In the genomic region with DNA sequence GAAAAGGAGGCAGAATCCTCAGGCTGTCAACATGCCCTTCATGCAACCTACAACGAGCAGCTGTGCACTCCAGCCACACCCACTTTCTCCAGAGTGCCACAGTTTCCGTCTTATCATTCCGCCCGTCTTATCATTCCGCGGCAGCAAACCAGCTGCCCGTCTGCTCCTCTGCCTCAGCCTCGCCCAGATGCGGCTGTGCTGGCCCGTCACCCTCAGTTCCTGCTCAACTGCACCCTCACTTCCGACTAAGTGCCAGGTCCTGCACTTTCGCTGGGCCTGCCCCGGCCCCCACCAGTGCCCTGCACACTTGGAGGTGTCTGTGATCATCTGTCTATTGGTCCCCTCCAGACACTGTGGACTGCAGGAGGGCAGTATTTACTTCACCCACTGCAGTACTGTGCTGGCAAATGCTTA, we compare ENCODE assay signal across 8 cellular contexts. TPM values are rescaled to one million over a fixed set of nuclear protein-coding genes. Genes with fewer than 3 reads are reported as not detected.
DNase-seq lines count a peak whose midpoint lies in the region; ATAC-seq, FAIRE-seq and TF ChIP-seq lines count a peak whose summit lies in the region.

No MANE protein-coding gene starts in this region.

- intact Hi-C loops in K562 (cut with micrococcal nuclease) = loop anchor here (2.0 kb wide), 2 partner anchors 60 to 96 kb away; partner anchors contain the start of gene PEX26
- intact Hi-C loops in natural killer cell (cut with micrococcal nuclease) = no loop called here
- intact Hi-C loops in mammary epithelial cell (cut with micrococcal nuclease) = loop anchor here (5.0 kb wide), 1 partner anchor 38 kb away; no protein-coding TSS in a partner anchor

- H3K4me2 ChIP-seq in K562 (ENCODE audit: insufficient read depth, low read length) (peak overlapping the region; percentile 81), mammary epithelial cell (ENCODE audit: insufficient read depth, low read depth, low read length) (no peak overlapping the region)

- H2AFZ ChIP-seq in K562 (ENCODE audit: low read depth, low read length) = no peak overlapping the region
- no peak overlapping the region for H2AFZ ChIP-seq in mammary epithelial cell (ENCODE audit: low read depth, low read length)

- TF ChIP-seq POLR2A in K562 (conservative IDR thresholded peaks at IDR 0.05) = no peak

- dilution Hi-C loops in mammary epithelial cell (cut with HindIII; ENCODE audit: low sequenced_read_pairs) = no loop called here

- H3K9me3 ChIP-seq in K562 (replicated peaks; ENCODE audit: control insufficient read depth, insufficient read depth, low read depth, low read length) (no peaks in the 10 kb centered on the region), mammary epithelial cell (replicated peaks; ENCODE audit: insufficient read depth, low read length) (no peaks in the 10 kb centered on the region)

- DNase-seq in ELF-1 (ENCODE audit: low read depth, low spot score) (peak; percentile 50), K562 (ENCODE audit: extremely low read depth in 1 of 4, low spot score in 3 of 4) (peak; percentile 90 to 96 (median 92)), natural killer cell (peak; percentile 23), RCC 7860 (ENCODE audit: low spot score) (no peak), mammary epithelial cell (no peak), NCI-H345 (lab: John Stamatoyannopoulos, UW) (no peak)
- DNase-seq in T-helper 2 cell treated with Interferon-gamma antibody and Interleukin-4, amounts not matched to agents 5 μg/mL and 100 μg/mL, for 36 hours (ENCODE audit: low spot score) = peak; percentile 41

- CTCF ChIA-PET in K562 (lab: Yijun Ruan, JAX; ENCODE audit: low intra/inter-chr PET ratio) = no interaction called here
- CTCF ChIA-PET in mammary epithelial cell (lab: Charles Lee; ENCODE audit: low non-redundant PET) = interaction anchor here (0.5 kb wide), 1 partner anchor 809 kb away, joined by 3 read pairs; no protein-coding TSS in a partner anchor

- H3K27me3 Mint-ChIP-seq in T-helper 2 cell treated with Interferon-gamma antibody and Interleukin-4, amounts not matched to agents 5 μg/mL and 100 μg/mL, for 36 hours (ENCODE audit: low read depth) = peaks cover 3% of the 10 kb centered on the region
- H3K27me3 Mint-ChIP-seq in natural killer cell (ENCODE audit: low read depth in 2 of 2) = no peaks in the 10 kb centered on the region

- TF ChIP-seq CTCF in K562 (IDR thresholded peaks at IDR 0.05 in 2 of 3, conservative IDR thresholded peaks at IDR 0.05 in 1 of 3; ENCODE audit: insufficient read depth in 2 of 3, low read depth in 1 of 3, low read length in 3 of 3) = no peak
- no peak for TF ChIP-seq CTCF in natural killer cell (IDR thresholded peaks at IDR 0.05)
- no peak for TF ChIP-seq CTCF in mammary epithelial cell (conservative IDR thresholded peaks at IDR 0.05 in 1 of 2, IDR thresholded peaks at IDR 0.05 in 1 of 2; ENCODE audit: extremely low read depth in 1 of 2, insufficient read depth in 1 of 2, low read depth in 1 of 2, low read length in 2 of 2)

- peak overlapping the region; percentile 18 to 75; a peak in 2 of 4 replicates for H3K9ac ChIP-seq in K562 (ENCODE audit: insufficient read depth in 1 of 2, low read depth in 2 of 2, low read length in 2 of 2)
- H3K9ac ChIP-seq in mammary epithelial cell (ENCODE audit: insufficient read depth, low read length) = no peak overlapping the region

- H3K27ac ChIP-seq in K562 (ENCODE audit: extremely low read depth, low read depth, low read length) (peak overlapping the region; percentile 44; the same call in 2 of the 3 replicates), mammary epithelial cell (ENCODE audit: insufficient read depth, low read depth, low read length) (no peak overlapping the region)

- peaks cover 26% of the 10 kb centered on the region for H3K4me1 Mint-ChIP-seq in T-helper 2 cell treated with Interferon-gamma antibody and Interleukin-4, amounts not matched to agents 5 μg/mL and 100 μg/mL, for 36 hours (ENCODE audit: low read depth)
- peaks cover 41 to 44% of the 10 kb centered on the region in 2 donors for H3K4me1 Mint-ChIP-seq in natural killer cell

- FAIRE-seq in K562 (lab: Jason Lieb, UNC) (peak; percentile 98), RCC 7860 (lab: Jason Lieb, UNC) (no peak)

- in situ Hi-C loops in K562 (cut with MboI) = no loop called here
- in situ Hi-C loops in mammary epithelial cell (cut with MboI; ENCODE audit: low sequenced_read_pairs in 2 of 2) = no loop called here

- peak overlapping the region; percentile 71 for H3K4me3 Mint-ChIP-seq in T-helper 2 cell treated with Interferon-gamma antibody and Interleukin-4, amounts not matched to agents 5 μg/mL and 100 μg/mL, for 36 hours
- H3K4me3 Mint-ChIP-seq in natural killer cell = peak overlapping the region; percentile 82

- no peaks in the 10 kb centered on the region for H3K9me3 Mint-ChIP-seq in T-helper 2 cell treated with Interferon-gamma antibody and Interleukin-4, amounts not matched to agents 5 μg/mL and 100 μg/mL, for 36 hours
- H3K9me3 Mint-ChIP-seq in natural killer cell = no peaks in the 10 kb centered on the region

- no peaks in the 10 kb centered on the region for H3K9me1 ChIP-seq in K562 (ENCODE audit: control insufficient read depth, insufficient read depth, low read length)

- H3K4me1 ChIP-seq in K562 (replicated peaks in 1 of 2; ENCODE audit: control insufficient read depth in 2 of 2, insufficient read depth in 2 of 2, low read length in 2 of 2) (peaks cover 35 to 37% of the 10 kb centered on the region in 2 experiments), mammary epithelial cell (ENCODE audit: insufficient read depth, low read length) (no peaks in the 10 kb centered on the region)

- TF ChIP-seq EP300 in K562 (IDR thresholded peaks at IDR 0.05; ENCODE audit: low read length) = peak; percentile 96

- ATAC-seq in K562 (peak; percentile 92), natural killer cell (peak; percentile 81 to 83 (median 83)), GM19467 (IDR thresholded peaks at IDR 0.05; ENCODE audit: unreplicated experiment) (no peak)

- H3K36me3 Mint-ChIP-seq in T-helper 2 cell treated with Interferon-gamma antibody and Interleukin-4, amounts not matched to agents 5 μg/mL and 100 μg/mL, for 36 hours (ENCODE audit: low read depth) = peaks cover 5% of the 10 kb centered on the region
- no peaks in the 10 kb centered on the region for H3K36me3 Mint-ChIP-seq in natural killer cell

- H4K20me1 ChIP-seq in K562 (replicated peaks; ENCODE audit: control insufficient read depth, insufficient read depth, low read length) (peaks cover 11% of the 10 kb centered on the region), mammary epithelial cell (ENCODE audit: insufficient read depth, low read length) (peaks cover 3% of the 10 kb centered on the region)

- 0% methylated on average over 13 of the region's 13 CpGs for WGBS in K562 (ENCODE audit: insufficient coverage, low coverage, missing lambda C conversion rate)
- 87% methylated on average over 13 of the region's 13 CpGs for WGBS in mammary epithelial cell (ENCODE audit: low coverage, missing lambda C conversion rate)

- BruUV-seq in K562 (replicated peaks; lab: Mats Ljungman, UMichigan) = no TSS peak
- BruUV-seq in mammary epithelial cell (replicated peaks; lab: Mats Ljungman, UMichigan) = no TSS peak

- no peaks in the 10 kb centered on the region for H3K36me3 ChIP-seq in K562 (ENCODE audit: control insufficient read depth, insufficient read depth, low read length)
- H3K36me3 ChIP-seq in mammary epithelial cell (ENCODE audit: insufficient read depth, low read length) = no peaks in the 10 kb centered on the region

- POLR2A ChIA-PET in K562 (lab: Yijun Ruan, JAX) = interaction anchor here (0.6 to 1.3 kb wide), 9 partner anchors 8 to 169 kb away, joined by 3 to 11 read pairs (median 3); partner anchors contain the start of gene USP18

- H3K27ac Mint-ChIP-seq in T-helper 2 cell treated with Interferon-gamma antibody and Interleukin-4, amounts not matched to agents 5 μg/mL and 100 μg/mL, for 36 hours = peak overlapping the region; percentile 65
- peak overlapping the region; percentile 43 to 92 for H3K27ac Mint-ChIP-seq in natural killer cell

- H3K4me3 ChIP-seq in K562 (no peak overlapping the region; the same call in 1 of the 2 replicates), mammary epithelial cell (replicated peaks in 1 of 3; ENCODE audit: insufficient read depth in 1 of 3, low read depth in 2 of 3, low read length in 3 of 3) (no peak overlapping the region)

- H3K79me2 ChIP-seq in K562 (ENCODE audit: control insufficient read depth, insufficient read depth, low read length) (peaks cover 56% of the 10 kb centered on the region), mammary epithelial cell (ENCODE audit: insufficient read depth, low read length) (peaks cover 96% of the 10 kb centered on the region)

- TF ChIP-seq RAD21 in K562 (CRISPR knock-in tag; conservative IDR thresholded peaks at IDR 0.05 in 1 of 2, IDR thresholded peaks at IDR 0.05 in 1 of 2) = no peak; a peak in 1 of 4 replicates

- H3K27me3 ChIP-seq in K562 (ENCODE audit: control insufficient read depth in 2 of 2, insufficient read depth in 2 of 2, low read length in 2 of 2) (no peaks in the 10 kb centered on the region), mammary epithelial cell (ENCODE audit: insufficient read depth, low read length) (no peaks in the 10 kb centered on the region)

RNA-seq across cellular contexts. Expression of gene MICAL3, which starts 43.7 kb away (rescaled TPM):
- total RNA-seq in K562 (2011; cell fraction: chromatin; rRNA removed; ENCODE audit: low replicate concordance) = 186 and 197 TPM in 2 replicates
- 71.9 and 74.6 TPM in 2 replicates for total RNA-seq in K562 (2011; cell fraction: nucleolus; rRNA removed)
- total RNA-seq in K562 (2011; cell fraction: nucleoplasm; rRNA removed) = 116 and 129 TPM in 2 replicates
- total RNA-seq in K562 (2014; rRNA removed) (9.5 and 14.0 TPM in 2 replicates), K562 (2014; rRNA removed; fragmentation: Illumina TruSeq; extraction: Trizol) (15.7 and 17.8 TPM in 2 replicates), K562 (2015; rRNA removed; fragmentation: Illumina TruSeq; extraction: Trizol) (9.3 and 10.3 TPM in 2 replicates), K562 (2021) (32.1 and 36.0 TPM in 2 replicates), natural killer cell (10 to 100 TPM; 17.1 to 36.3 (median 34.3) TPM), mammary epithelial cell (100 to 1,000 TPM in 1 of 2 donors, 10 to 100 TPM in 1; 67.2 to 102 TPM)
- polyA plus RNA-seq in K562 (2011; rRNA removed) (12.3 and 14.2 TPM in 2 replicates), K562 (2014; fragmentation: Illumina TruSeq; extraction: Trizol) (22.3 and 27.0 TPM in 2 replicates), K562 (2014; fragmentation: Nextera tagmentation; extraction: Ambion mirVana) (under 1 TPM; 0.53 to 0.56 TPM), K562 (2014; rRNA removed) (13.9 and 15.2 TPM in 2 replicates), mammary epithelial cell (31.3 TPM)
- 5.0 and 6.0 TPM in 2 replicates for polyA plus RNA-seq in K562 (2011; cell fraction: cytosol; rRNA removed)
- polyA plus RNA-seq in K562 (2011; cell fraction: nucleus; rRNA removed) = 39.1 and 45.0 TPM in 2 replicates
- polyA plus RNA-seq in K562 (2012) = 16.9 and 18.8 TPM in 2 replicates
- polyA minus RNA-seq in K562 (2011; rRNA and poly(A)+ RNA removed) = 30.0 and 32.4 TPM in 2 replicates
- 14.7 and 15.1 TPM in 2 replicates for polyA minus RNA-seq in K562 (2011; cell fraction: cytosol; rRNA and poly(A)+ RNA removed)
- polyA minus RNA-seq in K562 (2011; cell fraction: nucleus; rRNA and poly(A)+ RNA removed) = 25.6 and 42.9 TPM in 2 replicates
- 110 TPM for polyA minus RNA-seq in mammary epithelial cell

Comparison
In these comparisons a context has a peak if more than half of its experiments do, and no peak if none do; other contexts are left out.
1. DNase-seq: peak in ELF-1 (single experiment), T-helper 2 cell treated with Interferon-gamma antibody and Interleukin-4, amounts not matched to agents 5 μg/mL and 100 μg/mL, for 36 hours (single experiment), K562 (4 of 4) and natural killer cell (single experiment); none in RCC 7860 (single experiment), mammary epithelial cell (single experiment) and NCI-H345 (single experiment).